17 cellular contexts compared by ENCODE assay signal in the genomic region with DNA sequence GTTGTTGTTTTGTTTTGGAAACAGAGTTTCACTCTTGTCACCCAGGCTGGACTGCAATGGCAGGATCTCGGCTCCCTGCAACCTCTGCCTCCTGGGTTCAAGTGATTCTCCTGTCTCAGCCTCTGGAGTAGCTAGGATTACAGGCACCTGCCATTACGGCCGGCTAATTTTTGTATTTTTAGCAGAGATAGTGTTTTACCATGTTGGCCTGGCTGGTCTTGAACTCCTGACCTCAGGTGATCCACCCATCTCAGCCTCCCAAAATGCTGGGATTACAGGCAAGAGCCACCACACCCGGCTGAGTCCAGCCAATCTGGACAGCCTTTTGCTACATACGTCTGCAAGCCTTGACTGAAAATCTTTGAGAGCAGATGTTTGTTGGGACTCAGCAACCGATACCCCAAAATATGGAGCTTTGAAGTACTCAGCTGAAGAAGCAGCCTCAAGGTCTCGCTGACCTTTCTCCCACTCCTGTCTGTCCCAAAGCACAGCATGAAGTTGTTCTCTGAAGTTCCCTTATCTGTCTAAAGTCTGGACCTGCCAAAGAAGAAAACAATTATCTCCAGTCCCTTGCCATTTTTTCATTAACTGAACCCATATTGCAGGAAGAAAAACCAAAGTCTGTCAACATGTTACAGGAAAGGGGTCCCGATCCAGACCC. TPM values are rescaled to one million over a fixed set of nuclear protein-coding genes. Genes with fewer than 3 reads are reported as not detected.
DNase-seq lines count a peak whose midpoint lies in the region; ATAC-seq lines count a peak whose summit lies in the region.
"Had no signal": no experiment of that assay in that cellular context is flagged by ENCODE, and none has a peak within 500 bp of the region (broad histone marks: within the 10 kb centered on the region; RNA-seq: fewer than 3 reads in every experiment).

No MANE protein-coding gene starts in this region.

- no peaks in the 10 kb centered on the region for H3K9me3 Mint-ChIP-seq in activated CD4-positive, alpha-beta T cell treated with anti-CD3 and anti-CD28 coated beads for 36 hours (ENCODE audit: low read depth)
- peaks cover 4% of the 10 kb centered on the region for H3K9me3 Mint-ChIP-seq in activated naive CD8-positive, alpha-beta T cell treated with anti-CD3 and anti-CD28 coated beads, Interleukin-2, amount 10 ng/mL, durations not matched to agents 7 days and 5 days
- H3K9me3 Mint-ChIP-seq in activated naive CD8-positive, alpha-beta T cell treated with anti-CD3 and anti-CD28 coated beads for 36 hours = peaks cover 4% of the 10 kb centered on the region
- no peaks in the 10 kb centered on the region for H3K9me3 Mint-ChIP-seq in activated naive CD4-positive, alpha-beta T cell treated with anti-CD3 and anti-CD28 coated beads, Interleukin-2, amount 50 U/mL, for 72 hours

- DNase-seq in activated CD4-positive, alpha-beta T cell treated with anti-CD3 and anti-CD28 coated beads for 36 hours = no peak
- no peak for DNase-seq in activated CD4-positive, alpha-beta T cell treated with anti-CD3 and anti-CD28 coated beads, Interleukin-2, amount 50 U/mL, for 1 hour
- DNase-seq in activated naive CD8-positive, alpha-beta T cell treated with anti-CD3 and anti-CD28 coated beads, Interleukin-2, amount 10 ng/mL, durations not matched to agents 7 days and 5 days = no peak
- DNase-seq in activated naive CD8-positive, alpha-beta T cell treated with anti-CD3 and anti-CD28 coated beads for 36 hours = no peak
- no peak for DNase-seq in activated naive CD4-positive, alpha-beta T cell treated with anti-CD3 and anti-CD28 coated beads, Interleukin-2, amount 50 U/mL, for 72 hours (ENCODE audit: low spot score in 2 of 2)
- DNase-seq in putamen (ENCODE audit: low spot score) (no peak), NCI-H2227 (lab: John Stamatoyannopoulos, UW; ENCODE audit: unreplicated experiment) (no peak), NCI-H2196 treated with DMSO at 0.1 percent for 48 hours (lab: John Stamatoyannopoulos, UW; ENCODE audit: unreplicated experiment) (no peak)
- DNase-seq: DMS79, MM.1S, NCI-H1105, NCI-H2227 treated with DMSO at 0.1 percent for 48 hours, NCI-H510A treated with DMSO at 0.1 percent for 48 hours, NCI-H774, SHP77 treated with DMSO at 0.1 percent for 48 hours, SK-N-SH had no signal

- no peaks in the 10 kb centered on the region for H3K36me3 Mint-ChIP-seq in activated CD4-positive, alpha-beta T cell treated with anti-CD3 and anti-CD28 coated beads for 36 hours (ENCODE audit: low read depth)
- no peaks in the 10 kb centered on the region for H3K36me3 Mint-ChIP-seq in activated naive CD8-positive, alpha-beta T cell treated with anti-CD3 and anti-CD28 coated beads, Interleukin-2, amount 10 ng/mL, durations not matched to agents 7 days and 5 days
- no peaks in the 10 kb centered on the region for H3K36me3 Mint-ChIP-seq in activated naive CD8-positive, alpha-beta T cell treated with anti-CD3 and anti-CD28 coated beads for 36 hours
- H3K36me3 Mint-ChIP-seq in activated naive CD4-positive, alpha-beta T cell treated with anti-CD3 and anti-CD28 coated beads, Interleukin-2, amount 50 U/mL, for 72 hours = peaks cover 0 to 6% of the 10 kb centered on the region in 2 donors

- H3K4me1 Mint-ChIP-seq in activated CD4-positive, alpha-beta T cell treated with anti-CD3 and anti-CD28 coated beads for 36 hours = peaks cover 28% of the 10 kb centered on the region
- H3K4me1 Mint-ChIP-seq in activated naive CD8-positive, alpha-beta T cell treated with anti-CD3 and anti-CD28 coated beads, Interleukin-2, amount 10 ng/mL, durations not matched to agents 7 days and 5 days = peaks cover 20% of the 10 kb centered on the region
- peaks cover 29% of the 10 kb centered on the region for H3K4me1 Mint-ChIP-seq in activated naive CD8-positive, alpha-beta T cell treated with anti-CD3 and anti-CD28 coated beads for 36 hours

- H3K27me3 Mint-ChIP-seq in activated CD4-positive, alpha-beta T cell treated with anti-CD3 and anti-CD28 coated beads for 36 hours = no peaks in the 10 kb centered on the region
- H3K27me3 Mint-ChIP-seq in activated naive CD8-positive, alpha-beta T cell treated with anti-CD3 and anti-CD28 coated beads, Interleukin-2, amount 10 ng/mL, durations not matched to agents 7 days and 5 days = peaks cover 1% of the 10 kb centered on the region
- no peaks in the 10 kb centered on the region for H3K27me3 Mint-ChIP-seq in activated naive CD8-positive, alpha-beta T cell treated with anti-CD3 and anti-CD28 coated beads for 36 hours

- intact Hi-C loops in activated CD4-positive, alpha-beta T cell treated with anti-CD3 and anti-CD28 coated beads for 36 hours (cut with DNase I, micrococcal nuclease) = loop anchor here in 1 of 2 experiments (10.0 kb wide), 1 partner anchor 695 kb away; a partner anchor contains a TSS

- ATAC-seq in activated CD4-positive, alpha-beta T cell treated with anti-CD3 and anti-CD28 coated beads for 36 hours = no peak
- ATAC-seq in activated naive CD8-positive, alpha-beta T cell treated with anti-CD3 and anti-CD28 coated beads, Interleukin-2, amount 10 ng/mL, durations not matched to agents 7 days and 5 days (ENCODE audit: low read depth) = no peak
- ATAC-seq in activated naive CD4-positive, alpha-beta T cell treated with anti-CD3 and anti-CD28 coated beads, Interleukin-2, amount 50 U/mL, for 72 hours = no peak

- POLR2A ChIA-PET in activated CD4-positive, alpha-beta T cell treated with anti-CD3 and anti-CD28 coated beads for 36 hours (lab: Charles Lee) = interaction anchor here (0.6 kb wide), 1 partner anchor 31 kb away, joined by 3 read pairs; no protein-coding TSS in a partner anchor
- POLR2A ChIA-PET in activated naive CD8-positive, alpha-beta T cell treated with anti-CD3 and anti-CD28 coated beads, Interleukin-2, amount 10 ng/mL, durations not matched to agents 7 days and 5 days (lab: Charles Lee) = interaction anchor here (2.0 to 2.2 kb wide), 2 partner anchors 9 to 15 kb away, joined by 11 to 14 read pairs; a partner anchor contains a TSS

- peak overlapping the region; percentile 34 for H3K27ac Mint-ChIP-seq in activated CD4-positive, alpha-beta T cell treated with anti-CD3 and anti-CD28 coated beads for 36 hours
- H3K27ac Mint-ChIP-seq in activated naive CD8-positive, alpha-beta T cell treated with anti-CD3 and anti-CD28 coated beads, Interleukin-2, amount 10 ng/mL, durations not matched to agents 7 days and 5 days = peak overlapping the region; percentile 73
- no peak overlapping the region for H3K27ac Mint-ChIP-seq in activated naive CD8-positive, alpha-beta T cell treated with anti-CD3 and anti-CD28 coated beads for 36 hours
- H3K27ac Mint-ChIP-seq in activated naive CD4-positive, alpha-beta T cell treated with anti-CD3 and anti-CD28 coated beads, Interleukin-2, amount 50 U/mL, for 72 hours = peak overlapping the region; percentile 79 to 94

- H3K4me3 Mint-ChIP-seq in activated CD4-positive, alpha-beta T cell treated with anti-CD3 and anti-CD28 coated beads for 36 hours = no peak overlapping the region
- no peak overlapping the region for H3K4me3 Mint-ChIP-seq in activated naive CD8-positive, alpha-beta T cell treated with anti-CD3 and anti-CD28 coated beads, Interleukin-2, amount 10 ng/mL, durations not matched to agents 7 days and 5 days
- H3K4me3 Mint-ChIP-seq in activated naive CD8-positive, alpha-beta T cell treated with anti-CD3 and anti-CD28 coated beads for 36 hours = no peak overlapping the region

- CTCF ChIA-PET in activated CD4-positive, alpha-beta T cell treated with anti-CD3 and anti-CD28 coated beads for 36 hours (lab: Charles Lee) = interaction anchor here (0.6 kb wide), 1 partner anchor 12 kb away, joined by 3 read pairs; no protein-coding TSS in a partner anchor

RNA-seq across cellular contexts. Expression of a gene that starts 9.6 kb away (rescaled TPM):
- total RNA-seq in activated CD4-positive, alpha-beta T cell treated with anti-CD3 and anti-CD28 coated beads for 36 hours = 100 to 1,000 TPM; 117 to 123 TPM
- total RNA-seq in activated naive CD8-positive, alpha-beta T cell treated with anti-CD3 and anti-CD28 coated beads, Interleukin-2, amount 10 ng/mL, durations not matched to agents 7 days and 5 days = 100 to 1,000 TPM; 163 to 170 TPM
- total RNA-seq in activated naive CD8-positive, alpha-beta T cell treated with anti-CD3 and anti-CD28 coated beads for 36 hours = 100 to 1,000 TPM; 127 to 131 TPM
- total RNA-seq in activated naive CD4-positive, alpha-beta T cell treated with anti-CD3 and anti-CD28 coated beads, Interleukin-2, amount 50 U/mL, for 72 hours = 100 to 1,000 TPM; 116 to 147 TPM
- total RNA-seq: LHCN-M2 had no signal

RNA-seq across cellular contexts. Expression of a gene that starts 50.3 kb away (rescaled TPM):
- 1 to 10 TPM; 3.4 to 4.1 TPM for total RNA-seq in activated CD4-positive, alpha-beta T cell treated with anti-CD3 and anti-CD28 coated beads for 36 hours
- total RNA-seq in activated naive CD8-positive, alpha-beta T cell treated with anti-CD3 and anti-CD28 coated beads, Interleukin-2, amount 10 ng/mL, durations not matched to agents 7 days and 5 days = 1 to 10 TPM; 4.1 to 4.9 TPM
- total RNA-seq in activated naive CD8-positive, alpha-beta T cell treated with anti-CD3 and anti-CD28 coated beads for 36 hours = 1 to 10 TPM; 1.6 to 2.7 TPM
- 1 to 10 TPM; 3.7 TPM for total RNA-seq in activated naive CD4-positive, alpha-beta T cell treated with anti-CD3 and anti-CD28 coated beads, Interleukin-2, amount 50 U/mL, for 72 hours
